In genomic region chr14:89619616-89620273, GRCh38 we compare ENCODE assay signal across 8 cellular contexts.
DNase-seq lines count a peak whose midpoint lies in the region; ATAC-seq and TF ChIP-seq lines count a peak whose summit lies in the region.

No MANE protein-coding gene starts in this region.

- no peaks in the 10 kb centered on the region for H3K79me2 ChIP-seq in Karpas-422 (ENCODE audit: low read length)

- peak overlapping the region; percentile 63; the same call in 1 of the 2 replicates for H3K9ac ChIP-seq in Karpas-422 (ENCODE audit: low read length)

- H3K4me3 ChIP-seq in BJ (ENCODE audit: low read depth, low read length) (peak overlapping the region; percentile 70; the same call in 1 of the 2 replicates), Karpas-422 (ENCODE audit: low read length) (peak overlapping the region; percentile 68), choroid plexus epithelial cell (ENCODE audit: low read depth, low read length) (peak overlapping the region; percentile 77)

- H3K27me3 Mint-ChIP-seq in natural killer cell treated with Interleukin-12 subunit alpha and Interleukin-12 subunit beta and Interleukin-15 and Interleukin-18, amount 100 ng/mL, for 72 hours: no peaks in the 10 kb centered on the region

- DNase-seq in BJ (ENCODE audit: low read depth) (no peak), Karpas-422 (no peak), choroid plexus epithelial cell (ENCODE audit: low read depth) (no peak), glomerular visceral epithelial cell (ENCODE audit: extremely low spot score) (no peak)
- no peak for DNase-seq in natural killer cell treated with Interleukin-12 subunit alpha and Interleukin-12 subunit beta and Interleukin-15 and Interleukin-18, amount 100 ng/mL, for 72 hours (ENCODE audit: low spot score)
- DNase-seq in central memory CD4-positive, alpha-beta T cell: no peak

- no peak overlapping the region for H3K27ac ChIP-seq in Karpas-422 (ENCODE audit: low read length)

- peak overlapping the region; percentile 90 to 93 for H3K27ac Mint-ChIP-seq in natural killer cell treated with Interleukin-12 subunit alpha and Interleukin-12 subunit beta and Interleukin-15 and Interleukin-18, amount 100 ng/mL, for 72 hours

- no peaks in the 10 kb centered on the region for H3K27me3 ChIP-seq in BJ (ENCODE audit: control insufficient read depth, insufficient read depth, low read length)
- H3K27me3 ChIP-seq in Karpas-422 (ENCODE audit: low read length): no peaks in the 10 kb centered on the region

- H3K4me2 ChIP-seq in Karpas-422 (ENCODE audit: low read depth, low read length, poor library complexity, severe bottlenecking): peak overlapping the region; percentile 98

- peak overlapping the region; percentile 87 for H3K4me3 Mint-ChIP-seq in natural killer cell treated with Interleukin-12 subunit alpha and Interleukin-12 subunit beta and Interleukin-15 and Interleukin-18, amount 100 ng/mL, for 72 hours

- POLR2A ChIA-PET in BJ (lab: Charles Lee): no interaction called here

- H4K20me1 ChIP-seq in Karpas-422 (ENCODE audit: insufficient read depth, low read depth, low read length): no peaks in the 10 kb centered on the region

- TF ChIP-seq CTCF in BJ (IDR thresholded peaks at IDR 0.05; ENCODE audit: insufficient read depth, low read depth, low read length) (no peak), choroid plexus epithelial cell (conservative IDR thresholded peaks at IDR 0.05; ENCODE audit: low read depth, low read length) (no peak)

- H3K36me3 ChIP-seq in BJ (ENCODE audit: control insufficient read depth, insufficient read depth, low read length) (no peaks in the 10 kb centered on the region), Karpas-422 (ENCODE audit: insufficient read depth, low read length) (no peaks in the 10 kb centered on the region)

- H2AFZ ChIP-seq in Karpas-422 (ENCODE audit: low read length): peak overlapping the region; percentile 85; the same call in 1 of the 2 replicates

- no peak for ATAC-seq in natural killer cell treated with Interleukin-12 subunit alpha and Interleukin-12 subunit beta and Interleukin-15 and Interleukin-18, amount 100 ng/mL, for 72 hours
- ATAC-seq in HG02798 (IDR thresholded peaks at IDR 0.05; ENCODE audit: poor library complexity, unreplicated experiment): no peak
- no peak for ATAC-seq in GM21576 (IDR thresholded peaks at IDR 0.05; ENCODE audit: unreplicated experiment)

- H3K9me2 ChIP-seq in Karpas-422 (replicated peaks; ENCODE audit: insufficient read depth, low read length): no peaks in the 10 kb centered on the region

- peaks cover 33% of the 10 kb centered on the region for H3K4me1 ChIP-seq in Karpas-422 (ENCODE audit: low read length)

- CTCF ChIA-PET in BJ (lab: Yijun Ruan, JAX): interaction anchor here (0.8 kb wide), 1 partner anchor 16 kb away, joined by 4 read pairs; no protein-coding TSS in a partner anchor

- H3K9me3 ChIP-seq in Karpas-422 (ENCODE audit: low read length): no peaks in the 10 kb centered on the region

- peaks cover 4% of the 10 kb centered on the region for H3K36me3 Mint-ChIP-seq in natural killer cell treated with Interleukin-12 subunit alpha and Interleukin-12 subunit beta and Interleukin-15 and Interleukin-18, amount 100 ng/mL, for 72 hours

- peaks cover 61% of the 10 kb centered on the region in 2 donors for H3K4me1 Mint-ChIP-seq in natural killer cell treated with Interleukin-12 subunit alpha and Interleukin-12 subunit beta and Interleukin-15 and Interleukin-18, amount 100 ng/mL, for 72 hours (ENCODE audit: low read depth in 2 of 2)

- no peaks in the 10 kb centered on the region for H3K9me3 Mint-ChIP-seq in natural killer cell treated with Interleukin-12 subunit alpha and Interleukin-12 subunit beta and Interleukin-15 and Interleukin-18, amount 100 ng/mL, for 72 hours
